Comparison of ENCODE assay signal across 12 cellular contexts in genomic region chr11:125257751-125258150, GRCh38.
A peak's percentile ranks its signal among the peaks of the same experiment; 100 is the strongest.
DNase-seq lines count a peak whose midpoint lies in the region; FAIRE-seq and TF ChIP-seq lines count a peak whose summit lies in the region.
"Had no signal": no experiment of that assay in that cellular context is flagged by ENCODE, and none has a peak within 500 bp of the region (broad histone marks: within the 10 kb centered on the region; RNA-seq: fewer than 3 reads in every experiment).

No MANE protein-coding gene starts in this region.

- H3K18ac ChIP-seq in H1 (ENCODE audit: extremely low read depth, low read length) = no peak overlapping the region

- no peak overlapping the region for H2AK5ac ChIP-seq in H1 (ENCODE audit: low read depth, low read length)

- peaks cover 2% of the 10 kb centered on the region; the same call in 1 of the 2 replicates for H3K79me1 ChIP-seq in H1 (ENCODE audit: low read depth, low read length)

- peaks cover 0 to 11% (median 8%) of the 10 kb centered on the region in 4 experiments; a peak in 3 of 7 replicates for H3K27me3 ChIP-seq in H1 (replicated peaks in 1 of 4; ENCODE audit: control insufficient read depth in 3 of 4, extremely low read depth in 1 of 4, insufficient read depth in 3 of 4, low read length in 3 of 4)
- H3K27me3 ChIP-seq in neural progenitor cell = no peaks in the 10 kb centered on the region

- H3K79me2 ChIP-seq in H1 (ENCODE audit: control insufficient read depth in 1 of 2, insufficient read depth in 2 of 2, low read length in 2 of 2) (no peaks in the 10 kb centered on the region), neural progenitor cell (ENCODE audit: low read depth) (no peaks in the 10 kb centered on the region)

- no peak overlapping the region for H4K91ac ChIP-seq in H1 (replicated peaks; ENCODE audit: insufficient read length, low read length)

- FAIRE-seq in H1 (lab: Jason Lieb, UNC) = no peak
- FAIRE-seq: A204.1 had no signal

- H3K23ac ChIP-seq in H1 (ENCODE audit: insufficient read length) = no peak overlapping the region

- no peak for TF ChIP-seq POLR2A in H1 (IDR thresholded peaks at IDR 0.05; ENCODE audit: control extremely low read depth in 1 of 2, low read depth in 2 of 2, low read length in 2 of 2)

- H3K4me2 ChIP-seq in H1 (ENCODE audit: insufficient read depth in 1 of 2, low read depth in 2 of 2, low read length in 2 of 2) (no peak overlapping the region), neural progenitor cell (peak overlapping the region; percentile 27)

- H4K20me1 ChIP-seq in H1 (replicated peaks in 1 of 2; ENCODE audit: control insufficient read depth in 1 of 2, insufficient read depth in 2 of 2, low read length in 2 of 2) = no peaks in the 10 kb centered on the region
- H4K20me1 ChIP-seq in neural progenitor cell (ENCODE audit: low read depth) = no peaks in the 10 kb centered on the region

- CTCF ChIA-PET in H1 (lab: Charles Lee; ENCODE audit: partially characterized antibody) = interaction anchor here (0.8 to 4.2 kb wide), 39 partner anchors 13 to 419 kb away, joined by 3 to 27 read pairs (median 5); partner anchors contain the start of gene PKNOX2
- CTCF ChIA-PET in activated CD4-positive, alpha-beta T cell treated with anti-CD3 and anti-CD28 coated beads, Interleukin-2, amount 10 ng/mL, durations not matched to agents 7 days and 5 days (lab: Charles Lee) = no interaction called here

- no peak overlapping the region for H2BK20ac ChIP-seq in H1 (ENCODE audit: low read length)

- peaks cover 30% of the 10 kb centered on the region for H3K36me3 Mint-ChIP-seq in neural progenitor cell
- H3K36me3 Mint-ChIP-seq in activated CD4-positive, alpha-beta T cell treated with anti-CD3 and anti-CD28 coated beads, Interleukin-2, amount 10 ng/mL, durations not matched to agents 7 days and 5 days (ENCODE audit: low read depth) = no peaks in the 10 kb centered on the region
- H3K36me3 Mint-ChIP-seq: CD8-positive, alpha-beta memory T cell had no signal

- no peak for TF ChIP-seq EP300 in H1 (IDR thresholded peaks at IDR 0.05; ENCODE audit: borderline replicate concordance in 1 of 2, low read depth in 2 of 2, low read length in 2 of 2)

- no peak overlapping the region for H4K5ac ChIP-seq in H1 (ENCODE audit: insufficient read length, low read depth, low read length)

- H3K4ac ChIP-seq in H1 (replicated peaks; ENCODE audit: insufficient read length, low read depth, low read length) = no peak overlapping the region

- no peaks in the 10 kb centered on the region for H3K9me3 ChIP-seq in SK-N-MC (ENCODE audit: low read depth, low read length)
- no peaks in the 10 kb centered on the region for H3K9me3 ChIP-seq in H1 (ENCODE audit: insufficient read depth in 2 of 2, low read depth in 1 of 2, low read length in 1 of 2)
- H3K9me3 ChIP-seq in neural progenitor cell (ENCODE audit: low read depth) = no peaks in the 10 kb centered on the region
- H3K9me3 ChIP-seq: BE2C, Caco-2 had no signal

- 0 out of 2 replicates have a peak overlapping the region, but pooled peaks have one; percentile 0 for H2BK15ac ChIP-seq in H1 (ENCODE audit: low read length)

- no peak overlapping the region for H2AFZ ChIP-seq in H1 (ENCODE audit: low read length)
- no peak overlapping the region for H2AFZ ChIP-seq in neural progenitor cell (replicated peaks)

- H3K27me3 Mint-ChIP-seq in neural progenitor cell (ENCODE audit: insufficient read depth, low read depth) = peaks cover 2% of the 10 kb centered on the region
- H3K27me3 Mint-ChIP-seq in activated CD4-positive, alpha-beta T cell treated with anti-CD3 and anti-CD28 coated beads, Interleukin-2, amount 10 ng/mL, durations not matched to agents 7 days and 5 days = peaks cover 15% of the 10 kb centered on the region

- H3K4me1 Mint-ChIP-seq in neural progenitor cell = peaks cover 66% of the 10 kb centered on the region
- peaks cover 2% of the 10 kb centered on the region for H3K4me1 Mint-ChIP-seq in activated CD4-positive, alpha-beta T cell treated with anti-CD3 and anti-CD28 coated beads, Interleukin-2, amount 10 ng/mL, durations not matched to agents 7 days and 5 days

- POLR2A ChIA-PET in H1 (lab: Charles Lee; ENCODE audit: partially characterized antibody) = interaction anchor here (0.6 to 1.7 kb wide), 3 partner anchors 9 to 84 kb away, joined by 3 read pairs; no protein-coding TSS in a partner anchor
- POLR2A ChIA-PET in activated CD4-positive, alpha-beta T cell treated with anti-CD3 and anti-CD28 coated beads, Interleukin-2, amount 10 ng/mL, durations not matched to agents 7 days and 5 days (lab: Charles Lee) = no interaction called here

- no peak overlapping the region for H3K4me3 Mint-ChIP-seq in neural progenitor cell
- H3K4me3 Mint-ChIP-seq in activated CD4-positive, alpha-beta T cell treated with anti-CD3 and anti-CD28 coated beads, Interleukin-2, amount 10 ng/mL, durations not matched to agents 7 days and 5 days = no peak overlapping the region
- H3K4me3 Mint-ChIP-seq: CD8-positive, alpha-beta memory T cell had no signal

- WGBS in H1 (ENCODE audit: extremely low coverage in 1 of 2, insufficient coverage in 1 of 2, insufficient read length in 1 of 2, insufficient replicate concordance in 2 of 2, low coverage in 1 of 2, low lambda C conversion rate in 2 of 2, missing lambda C conversion rate in 1 of 2), 2 experiments = 81% methylated on average over 4 of the region's 4 CpGs; no CpG with 5 or more reads in 1 of the 2 experiments

- TF ChIP-seq CTCF in H1 (IDR thresholded peaks at IDR 0.05; ENCODE audit: control extremely low read depth in 1 of 3, insufficient read depth in 1 of 3, low read depth in 1 of 3, low read length in 3 of 3) (no peak), neural progenitor cell (IDR thresholded peaks at IDR 0.05) (no peak)

- peaks cover 33% of the 10 kb centered on the region for H3F3A ChIP-seq in neural progenitor cell (ENCODE audit: low read depth)

- H3K4me3 ChIP-seq in SK-N-MC (peak overlapping the region; percentile 34), H1 (ENCODE audit: extremely low read depth in 1 of 4, insufficient read depth in 2 of 4, low read depth in 3 of 4, low read length in 4 of 4) (no peak overlapping the region), neural progenitor cell (no peak overlapping the region)

- H3K9ac ChIP-seq in SK-N-MC (ENCODE audit: insufficient read length) = no peak overlapping the region
- H3K9ac ChIP-seq in H1 (replicated peaks in 1 of 4; ENCODE audit: extremely low read depth in 1 of 4, low read depth in 3 of 4, low read length in 3 of 4) = no peak overlapping the region
- no peak overlapping the region for H3K9ac ChIP-seq in neural progenitor cell

- H4K8ac ChIP-seq in H1 (ENCODE audit: extremely low read depth, insufficient read depth, low read length) = no peak overlapping the region

- peak overlapping the region; percentile 74 for H3K27ac Mint-ChIP-seq in neural progenitor cell
- no peak overlapping the region for H3K27ac Mint-ChIP-seq in activated CD4-positive, alpha-beta T cell treated with anti-CD3 and anti-CD28 coated beads, Interleukin-2, amount 10 ng/mL, durations not matched to agents 7 days and 5 days
- H3K27ac Mint-ChIP-seq: CD8-positive, alpha-beta memory T cell had no signal

- H3K9me3 Mint-ChIP-seq in neural progenitor cell = no peaks in the 10 kb centered on the region
- no peaks in the 10 kb centered on the region for H3K9me3 Mint-ChIP-seq in activated CD4-positive, alpha-beta T cell treated with anti-CD3 and anti-CD28 coated beads, Interleukin-2, amount 10 ng/mL, durations not matched to agents 7 days and 5 days

- TF ChIP-seq RAD21 in H1 (IDR thresholded peaks at IDR 0.05 in 1 of 2, conservative IDR thresholded peaks at IDR 0.05 in 1 of 2; ENCODE audit: low read depth in 2 of 2, low read length in 2 of 2) = no peak

- H3K56ac ChIP-seq in H1 (replicated peaks; ENCODE audit: insufficient read length, low read depth, low read length) = no peak overlapping the region

- H3K4me1 ChIP-seq in H1 (replicated peaks in 1 of 4; ENCODE audit: control insufficient read depth in 3 of 4, insufficient read depth in 4 of 4, low read length in 3 of 4) (peaks cover 7 to 21% (median 12%) of the 10 kb centered on the region in 4 experiments), neural progenitor cell (peaks cover 36% of the 10 kb centered on the region)
- H3K4me1 ChIP-seq: BE2C had no signal

- no peak overlapping the region for H3K14ac ChIP-seq in H1 (ENCODE audit: insufficient read length)

- H3K23me2 ChIP-seq in H1 (ENCODE audit: low read depth, low read length) = peaks cover 6% of the 10 kb centered on the region

- no peak overlapping the region for H2BK5ac ChIP-seq in H1 (ENCODE audit: low read depth, low read length)

- DNase-seq in ELF-1 (ENCODE audit: low read depth, low spot score) = peak; percentile 64
- no peak for DNase-seq in SK-N-MC (ENCODE audit: low read depth, low spot score)
- DNase-seq in H1 (ENCODE audit: low read depth in 1 of 2, low spot score in 2 of 2) = no peak
- no peak for DNase-seq in neural progenitor cell (ENCODE audit: low spot score)
- no peak for DNase-seq in NCI-H1930 (lab: John Stamatoyannopoulos, UW)
- no peak for DNase-seq in activated CD4-positive, alpha-beta T cell treated with anti-CD3 and anti-CD28 coated beads, Interleukin-2, amount 10 ng/mL, durations not matched to agents 7 days and 5 days
- DNase-seq in DMS114 treated with DMSO at 0.1 percent for 48 hours (lab: John Stamatoyannopoulos, UW; ENCODE audit: unreplicated experiment) = no peak
- DNase-seq: BE2C; CD8-positive, alpha-beta memory T cell; IMR-90 had no signal

- no peaks in the 10 kb centered on the region for H3K36me3 ChIP-seq in SK-N-MC (ENCODE audit: insufficient read depth, low read length)
- no peaks in the 10 kb centered on the region; a peak in 1 of 8 replicates for H3K36me3 ChIP-seq in H1 (ENCODE audit: control insufficient read depth in 2 of 4, insufficient read depth in 4 of 4, low read length in 3 of 4)
- no peaks in the 10 kb centered on the region for H3K36me3 ChIP-seq in neural progenitor cell
- H3K36me3 ChIP-seq: BE2C had no signal

- H2BK12ac ChIP-seq in H1 (ENCODE audit: low read depth, low read length) = peak overlapping the region; percentile 4; the same call in 1 of the 2 replicates

- peak overlapping the region; percentile 85 for H3K27ac ChIP-seq in SK-N-MC
- no peak overlapping the region for H3K27ac ChIP-seq in H1 (ENCODE audit: low read depth, low read length)
- H3K27ac ChIP-seq in neural progenitor cell = no peak overlapping the region

- no peak overlapping the region for H2BK120ac ChIP-seq in H1 (replicated peaks; ENCODE audit: low read depth, low read length)

TF ChIP-seq in H1, 55 proteins besides CTCF, POLR2A, EP300 and RAD21 (continues in another document):
- no peak for TF ChIP-seq CREB1 (IDR thresholded peaks at IDR 0.05)
- TF ChIP-seq CBX5 (IDR thresholded peaks at IDR 0.05; ENCODE audit: low read depth, low read length) = no peak
- no peak for TF ChIP-seq TCF12 (IDR thresholded peaks at IDR 0.05; ENCODE audit: low read depth, low read length)
- TF ChIP-seq RFX5 (IDR thresholded peaks at IDR 0.05; ENCODE audit: borderline replicate concordance, low read depth, low read length) = no peak
- TF ChIP-seq TAF7 (optimal IDR thresholded peaks at IDR 0.05; ENCODE audit: borderline replicate concordance, low read depth, low read length) = no peak
- no peak for TF ChIP-seq SIRT6 (IDR thresholded peaks at IDR 0.05; ENCODE audit: low read length)
- no peak for TF ChIP-seq ASH2L (IDR thresholded peaks at IDR 0.05; ENCODE audit: low read length)
- TF ChIP-seq NANOG (IDR thresholded peaks at IDR 0.05; ENCODE audit: insufficient read depth, low read depth, low read length, poor library complexity, severe bottlenecking) = no peak
